Comparison of ENCODE assay signal across 8 cellular contexts in genomic region chr22:27801197-27801615, GRCh38. TPM values are rescaled to one million over a fixed set of nuclear protein-coding genes. Genes with fewer than 3 reads are reported as not detected.
DNase-seq lines count a peak whose midpoint lies in the region; TF ChIP-seq lines count a peak whose summit lies in the region.

No MANE protein-coding gene starts in this region.

- TF ChIP-seq CTCF in WI38 (IDR thresholded peaks at IDR 0.05; ENCODE audit: low read depth, low read length) (no peak), testis (IDR thresholded peaks at IDR 0.05) (peak in 1 of 3 experiments; percentile 11)

- H3K27ac ChIP-seq in ectodermal cell (ENCODE audit: insufficient read depth, low read depth, low read length, poor library complexity, severe bottlenecking) = peak overlapping the region; percentile 90
- H3K27ac ChIP-seq in testis = peak overlapping the region; percentile 51 to 93

- no peaks in the 10 kb centered on the region for H3K36me3 ChIP-seq in ectodermal cell (ENCODE audit: control insufficient read depth, insufficient read depth, low read length)
- H3K36me3 ChIP-seq in testis (ENCODE audit: low read depth, missing control alignments) = no peaks in the 10 kb centered on the region

- DNase-seq in NCI-H1105 treated with DMSO at 0.1 percent for 48 hours (lab: John Stamatoyannopoulos, UW) (peak; percentile 20), NCI-H1105 (lab: John Stamatoyannopoulos, UW) (no peak), testis (peak; percentile 49), A172 (ENCODE audit: low spot score) (no peak), NCI-H1694 treated with DMSO at 0.1 percent for 48 hours (lab: John Stamatoyannopoulos, UW) (no peak)

- H3K27me3 ChIP-seq in ectodermal cell (ENCODE audit: control insufficient read depth, insufficient read depth, low read length, poor library complexity, severe bottlenecking) = peaks cover 28% of the 10 kb centered on the region
- H3K27me3 ChIP-seq in mononuclear cell (ENCODE audit: insufficient read depth, low read length) = peaks cover 19% of the 10 kb centered on the region
- no peaks in the 10 kb centered on the region for H3K27me3 ChIP-seq in testis

- H3K9me3 ChIP-seq in ectodermal cell (ENCODE audit: control insufficient read depth, low read length) (no peaks in the 10 kb centered on the region), mononuclear cell (ENCODE audit: low read depth, low read length) (no peaks in the 10 kb centered on the region), testis (no peaks in the 10 kb centered on the region)

- H3K4me1 ChIP-seq in ectodermal cell (ENCODE audit: control insufficient read depth, insufficient read depth, low read length) (peaks cover 54% of the 10 kb centered on the region), mononuclear cell (ENCODE audit: insufficient read depth, low read length) (peaks cover 8% of the 10 kb centered on the region), testis (peaks cover 14% of the 10 kb centered on the region)

- WGBS in ectodermal cell, 2 experiments = 0% methylated on average over 58 of the region's 58 CpGs
- WGBS in testis, 2 donors = 1% methylated on average over 23 of the region's 58 CpGs; no CpG with 5 or more reads in 1 of the 2 donors

- intact Hi-C loops in testis (cut with DNase I; ENCODE audit: low total_unique reads) = loop anchor here (10.0 kb wide), 1 partner anchor 396 kb away; no protein-coding TSS in a partner anchor

- peak overlapping the region; percentile 73 for H3K4me3 ChIP-seq in WI38 (ENCODE audit: low read depth, low read length)
- H3K4me3 ChIP-seq in ectodermal cell (ENCODE audit: insufficient read depth, low read depth, low read length) = peak overlapping the region; percentile 59
- peak overlapping the region; percentile 46 for H3K4me3 ChIP-seq in mononuclear cell (ENCODE audit: low read length)
- H3K4me3 ChIP-seq in testis = peak overlapping the region; percentile 71 to 72

- TF ChIP-seq POLR2A in testis (IDR thresholded peaks at IDR 0.05) = no peak

RNA-seq across cellular contexts. Expression of gene MN1, which starts 0.3 kb away (rescaled TPM):
- polyA plus RNA-seq in ectodermal cell (2013, experiment 1 of 4) = 41.5 TPM
- 40.8 TPM for polyA plus RNA-seq in ectodermal cell (2013, experiment 2 of 4)
- 31.0 TPM for polyA plus RNA-seq in ectodermal cell (2013, experiment 3 of 4)
- polyA plus RNA-seq in ectodermal cell (2013, experiment 4 of 4) = 31.6 TPM
- total RNA-seq in mononuclear cell (4.5 TPM), testis (1 to 10 TPM; 3.2 to 4.3 TPM)
- 5.6 TPM for polyA plus RNA-seq in testis (ENCODE audit: insufficient read depth, low read depth, low replicate concordance)
- total RNA-seq in A172 (2014; rRNA removed; shearing (Covaris generic)) = 2.3 TPM in 2 replicates

Comparison
In these comparisons a context has a peak if more than half of its experiments do, and no peak if none do; other contexts are left out.
1. DNase-seq: peak in NCI-H1105 treated with DMSO at 0.1 percent for 48 hours (single experiment) and testis (single experiment); none in NCI-H1105 (single experiment), A172 (single experiment) and NCI-H1694 treated with DMSO at 0.1 percent for 48 hours (single experiment).
2. Peak in every context shown above with its lines, with median percentiles within 50 percentile points of each other: H3K4me3 ChIP-seq.